ENCODE assay signal across 15 cellular contexts in the genomic region with DNA sequence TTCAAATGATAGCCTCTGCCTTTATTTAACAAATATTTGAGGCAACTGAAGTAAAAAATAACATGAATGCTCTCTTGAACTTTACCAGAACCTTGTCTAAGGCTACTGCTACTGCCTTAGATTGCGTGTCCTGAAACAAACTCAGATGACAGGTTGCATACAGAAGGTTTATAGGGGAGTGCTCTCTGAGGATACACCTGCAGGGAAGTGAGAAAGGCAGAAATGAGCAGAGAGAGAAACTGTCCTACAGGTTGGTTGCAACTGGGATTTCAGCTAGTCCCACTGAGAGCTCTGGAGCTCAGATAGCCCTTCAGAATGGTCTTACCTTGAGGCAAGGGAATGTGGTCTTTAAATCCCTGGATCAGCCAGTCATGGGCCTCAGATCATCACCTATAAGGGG.
DNase-seq lines count a peak whose midpoint lies in the region; ATAC-seq, FAIRE-seq and TF ChIP-seq lines count a peak whose summit lies in the region.
"Had no signal": no experiment of that assay in that cellular context is flagged by ENCODE, and none has a peak within 500 bp of the region (broad histone marks: within the 10 kb centered on the region; RNA-seq: fewer than 3 reads in every experiment).

No MANE protein-coding gene starts in this region.

- H3K4me3 ChIP-seq in A673 (ENCODE audit: low read depth, low read length, poor library complexity, severe bottlenecking): no peak overlapping the region
- H3K4me3 ChIP-seq: K562 had no signal

- POLR2A ChIA-PET in A673 (lab: Charles Lee; ENCODE audit: low non-redundant PET): no interaction called here

- TF ChIP-seq CTCF in A673 (conservative IDR thresholded peaks at IDR 0.05; ENCODE audit: low read depth, low read length): no peak

- no peaks in the 10 kb centered on the region for H3K27me3 ChIP-seq in A673 (replicated peaks; ENCODE audit: insufficient read depth, low read depth, low read length, poor library complexity)
- H3K27me3 ChIP-seq: foreskin keratinocyte had no signal

- H3K27ac ChIP-seq in A673 (ENCODE audit: low read depth, low read length, poor library complexity, severe bottlenecking): no peak overlapping the region
- H3K27ac ChIP-seq: foreskin keratinocyte had no signal

- no peaks in the 10 kb centered on the region for H3K36me3 ChIP-seq in A673 (ENCODE audit: insufficient read depth, low read length, poor library complexity, severe bottlenecking)

- H3K4me1 ChIP-seq in A673 (ENCODE audit: insufficient read depth, low read length, poor library complexity, severe bottlenecking): no peaks in the 10 kb centered on the region
- H3K4me1 ChIP-seq: foreskin keratinocyte had no signal

- TF ChIP-seq POLR2A in GM12892 (IDR thresholded peaks at IDR 0.05; ENCODE audit: low read depth, low read length): no peak

- H3K9me3 ChIP-seq in A673 (ENCODE audit: low read depth, low read length, poor library complexity, severe bottlenecking): no peaks in the 10 kb centered on the region

- CTCF ChIA-PET in A673 (lab: Charles Lee): interaction anchor here (0.7 kb wide), 1 partner anchor 226 kb away, joined by 5 read pairs; no protein-coding TSS in a partner anchor

- intact Hi-C loops in A673 (cut with micrococcal nuclease; ENCODE audit: unreplicated experiment): no loop called here

- BruUV-seq in A673 (replicated peaks; lab: Mats Ljungman, UMichigan): no TSS peak

- FAIRE-seq in GM12892 (lab: Jason Lieb, UNC): peak; percentile 87
- FAIRE-seq: K562, keratinocyte had no signal

- peak; percentile 89 for ATAC-seq in GM19438 (IDR thresholded peaks at IDR 0.05; ENCODE audit: low read depth, unreplicated experiment)
- peak; percentile 78 for ATAC-seq in HG02763 (IDR thresholded peaks at IDR 0.05; ENCODE audit: unreplicated experiment)
- ATAC-seq in HG03442 (IDR thresholded peaks at IDR 0.05; ENCODE audit: unreplicated experiment): peak; percentile 90
- ATAC-seq: foreskin keratinocyte, K562 had no signal

- DNase-seq in GM12892 (ENCODE audit: insufficient read length) (no peak), A673 (ENCODE audit: low spot score) (no peak), COLO829 (ENCODE audit: low spot score) (no peak), HT-29 (ENCODE audit: low spot score) (no peak), SHP77 treated with DMSO at 0.1 percent for 48 hours (lab: John Stamatoyannopoulos, UW) (no peak)
- DNase-seq: foreskin keratinocyte; H7; NCI-H2081 treated with DMSO at 0.1 percent for 48 hours; nephron progenitor cell; stimulated activated CD8-positive, alpha-beta memory T cell treated with anti-CD3 and anti-CD28 coated beads, Interleukin-4, amount 100 ng/mL, for 48 hours had no signal
